Comparison of ENCODE assay signal across 8 cellular contexts in genomic region chr15:60520825-60521368, GRCh38. TPM values are rescaled to one million over a fixed set of nuclear protein-coding genes. Genes with fewer than 3 reads are reported as not detected.
A peak's percentile ranks its signal among the peaks of the same experiment; 100 is the strongest.
DNase-seq lines count a peak whose midpoint lies in the region; ATAC-seq lines count a peak whose summit lies in the region.

No MANE protein-coding gene starts in this region.

- no peak overlapping the region for H3K9ac ChIP-seq in mesendoderm (ENCODE audit: low read length)

- no peak overlapping the region for H2BK120ac ChIP-seq in mesendoderm (ENCODE audit: low read depth, low read length)

- H4K5ac ChIP-seq in mesendoderm (ENCODE audit: low read length): no peak overlapping the region

- H3K79me1 ChIP-seq in mesendoderm (ENCODE audit: low read length): no peaks in the 10 kb centered on the region

- H3K4me3 ChIP-seq in mesendoderm (ENCODE audit: low read length): no peak overlapping the region

- H2BK5ac ChIP-seq in mesendoderm (ENCODE audit: low read length): no peak overlapping the region

- H3K4me1 ChIP-seq in mesendoderm (ENCODE audit: control insufficient read depth, low read depth, low read length): peaks cover 4% of the 10 kb centered on the region

- no peaks in the 10 kb centered on the region for H3K79me2 ChIP-seq in mesendoderm (ENCODE audit: control insufficient read depth, insufficient read depth, low read length)

- no peak overlapping the region for H3K56ac ChIP-seq in mesendoderm (ENCODE audit: low read length)

- H3K4me2 ChIP-seq in mesendoderm (ENCODE audit: low read length): no peak overlapping the region

- whole genome bisulfite sequencing in mesendoderm (ENCODE audit: extremely low coverage, insufficient coverage, low lambda C conversion rate): no CpG with 5 or more reads among the region's 8 CpGs

- H2BK15ac ChIP-seq in mesendoderm (replicated peaks; ENCODE audit: low read depth): no peak overlapping the region

- H3K27ac ChIP-seq in mesendoderm (ENCODE audit: low read depth, low read length): no peak overlapping the region

- H3K36me3 ChIP-seq in mesendoderm (ENCODE audit: control insufficient read depth, insufficient read depth, low read length): no peaks in the 10 kb centered on the region

- H3K18ac ChIP-seq in mesendoderm (ENCODE audit: low read length): no peak overlapping the region

- H3K23ac ChIP-seq in mesendoderm (ENCODE audit: low read length): no peak overlapping the region

- peak; percentile 46 for ATAC-seq in HG03095 (IDR thresholded peaks at IDR 0.05; ENCODE audit: unreplicated experiment)
- no peak for ATAC-seq in GM21423 (IDR thresholded peaks at IDR 0.05; ENCODE audit: unreplicated experiment)

- DNase-seq in ELR (ENCODE audit: low read depth): peak; percentile 71
- peak; percentile 81 for DNase-seq in NCI-H69 (lab: John Stamatoyannopoulos, UW)
- DNase-seq in activated CD4-positive, alpha-beta T cell treated with anti-CD3 and anti-CD28 coated beads, Interleukin-2, amount 50 U/mL, for 48 hours: peak; percentile 86 to 88
- DNase-seq in effector CD8-positive, alpha-beta T cell (lab: John Stamatoyannopoulos, UW): peak; percentile 61
- peak; percentile 83 for DNase-seq in mesendoderm
- peak; percentile 91 for DNase-seq in stimulated activated CD8-positive, alpha-beta memory T cell treated with anti-CD3 and anti-CD28 coated beads, Interleukin-4, amount 100 ng/mL, for 48 hours

- H3K27me3 ChIP-seq in mesendoderm (ENCODE audit: insufficient read depth, low read length, poor library complexity): no peaks in the 10 kb centered on the region

- no peak overlapping the region for H2AK5ac ChIP-seq in mesendoderm (ENCODE audit: low read length)

- H3K4ac ChIP-seq in mesendoderm (ENCODE audit: low read depth, low read length): no peak overlapping the region

- no peak overlapping the region for H4K8ac ChIP-seq in mesendoderm (ENCODE audit: low read depth, low read length)

RNA-seq across cellular contexts. Expression of gene ICE2, which starts 42.0 kb away (rescaled TPM):
- polyA plus RNA-seq in mesendoderm (2013, experiment 1 of 2): 40.1 TPM
- polyA plus RNA-seq in mesendoderm (2013, experiment 2 of 2): 41.5 TPM
